10 cellular contexts compared by ENCODE assay signal in the genomic region with DNA sequence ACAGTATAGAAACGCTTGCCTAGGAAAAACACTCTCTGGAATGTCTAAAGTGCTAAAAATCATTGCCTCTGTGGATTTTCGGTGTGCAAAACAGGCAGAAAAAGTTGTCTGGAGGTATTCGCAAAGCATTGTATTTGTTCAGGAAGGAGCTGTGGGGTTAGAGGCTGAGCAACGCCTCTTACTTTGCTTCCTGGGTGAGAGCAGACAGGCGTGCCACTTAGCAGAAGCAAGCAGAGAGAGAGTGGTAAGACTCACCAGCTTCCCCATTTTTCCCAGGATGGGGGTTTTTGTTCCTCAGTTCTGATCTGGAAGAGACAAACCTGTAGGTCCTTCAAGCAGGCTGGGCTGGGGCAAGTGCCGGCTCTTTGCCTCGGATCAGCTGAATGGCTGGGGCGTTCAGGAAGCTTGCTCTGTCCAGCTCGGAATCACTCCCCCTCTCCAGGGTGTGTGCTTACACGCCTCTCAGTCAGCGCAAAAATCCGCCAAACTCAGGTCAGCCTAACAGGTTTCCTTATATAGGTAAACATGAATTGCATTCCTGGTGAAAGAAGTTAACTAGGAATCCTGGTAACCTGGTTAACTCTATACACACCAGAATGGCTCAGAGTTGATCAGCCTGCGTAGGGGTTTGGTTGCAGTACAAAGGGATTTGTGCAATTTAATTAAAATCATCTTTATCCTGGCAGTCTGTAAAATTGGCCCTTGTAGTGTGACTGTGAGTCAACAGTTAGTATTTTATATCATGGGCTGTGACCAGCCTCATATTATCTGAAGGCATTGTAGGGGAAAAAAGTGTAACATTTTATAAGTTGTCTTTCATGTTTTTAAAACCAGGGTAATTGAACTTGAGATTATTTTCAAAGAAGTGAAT.
DNase-seq lines count a peak whose midpoint lies in the region; ATAC-seq and TF ChIP-seq lines count a peak whose summit lies in the region.
"Had no signal": no experiment of that assay in that cellular context is flagged by ENCODE, and none has a peak within 500 bp of the region (broad histone marks: within the 10 kb centered on the region; RNA-seq: fewer than 3 reads in every experiment).

No MANE protein-coding gene starts in this region.

- in situ Hi-C loops in transverse colon (cut with MboI; ENCODE audit: low pct_ligation_motif_present in 1 of 4, low pct_unique_long_range_greater_than_20kb in 1 of 4, low sequenced_read_pairs in 3 of 4) = no loop called here

- H3K36me3 ChIP-seq in transverse colon = no peaks in the 10 kb centered on the region

- no peaks in the 10 kb centered on the region for H3K27me3 Mint-ChIP-seq in stimulated activated naive B cell treated with anti-CD40 and anti-IgM and Interleukin-4, amounts not matched to agents 10 μg/mL and 1 μg/mL and 100 μg/mL, for 72 hours
- no peaks in the 10 kb centered on the region for H3K27me3 Mint-ChIP-seq in stimulated activated memory B cell treated with anti-CD40 and anti-IgM and Interleukin-4, amounts not matched to agents 10 μg/mL and 1 μg/mL and 100 μg/mL, for 72 hours

- ATAC-seq in GM18502 (IDR thresholded peaks at IDR 0.05; ENCODE audit: poor library complexity, unreplicated experiment) (no peak), HG03342 (IDR thresholded peaks at IDR 0.05; ENCODE audit: unreplicated experiment) (no peak)
- ATAC-seq in stimulated activated naive B cell treated with anti-CD40 and anti-IgM and Interleukin-4, amounts not matched to agents 10 μg/mL and 1 μg/mL and 100 μg/mL, for 72 hours (replicated peaks) = no peak
- ATAC-seq in stimulated activated memory B cell treated with anti-CD40 and anti-IgM and Interleukin-4, amounts not matched to agents 10 μg/mL and 1 μg/mL and 100 μg/mL, for 72 hours = no peak

- H3K27me3 ChIP-seq in transverse colon = no peaks in the 10 kb centered on the region

- TF ChIP-seq POLR2A in transverse colon (IDR thresholded peaks at IDR 0.05) = peak; percentile 62

- TF ChIP-seq EP300 in transverse colon (IDR thresholded peaks at IDR 0.05; ENCODE audit: low read depth) = no peak

- H3K9me3 Mint-ChIP-seq in stimulated activated naive B cell treated with anti-CD40 and anti-IgM and Interleukin-4, amounts not matched to agents 10 μg/mL and 1 μg/mL and 100 μg/mL, for 72 hours = no peaks in the 10 kb centered on the region
- no peaks in the 10 kb centered on the region for H3K9me3 Mint-ChIP-seq in stimulated activated memory B cell treated with anti-CD40 and anti-IgM and Interleukin-4, amounts not matched to agents 10 μg/mL and 1 μg/mL and 100 μg/mL, for 72 hours

- TF ChIP-seq CTCF in choroid plexus epithelial cell (conservative IDR thresholded peaks at IDR 0.05; ENCODE audit: low read depth, low read length) = no peak
- no peak for TF ChIP-seq CTCF in transverse colon (IDR thresholded peaks at IDR 0.05)

- H3K4me3 Mint-ChIP-seq in stimulated activated naive B cell treated with anti-CD40 and anti-IgM and Interleukin-4, amounts not matched to agents 10 μg/mL and 1 μg/mL and 100 μg/mL, for 72 hours = no peak overlapping the region
- no peak overlapping the region for H3K4me3 Mint-ChIP-seq in stimulated activated memory B cell treated with anti-CD40 and anti-IgM and Interleukin-4, amounts not matched to agents 10 μg/mL and 1 μg/mL and 100 μg/mL, for 72 hours

- peak overlapping the region; percentile 73 to 83 (median 77) for H3K27ac ChIP-seq in transverse colon

- 46% methylated on average over 13 of the region's 13 CpGs; no CpG with 5 or more reads in 1 of the 2 donors for WGBS in transverse colon (ENCODE audit: low coverage in 1 of 2), 2 donors

- H3K27ac Mint-ChIP-seq in stimulated activated naive B cell treated with anti-CD40 and anti-IgM and Interleukin-4, amounts not matched to agents 10 μg/mL and 1 μg/mL and 100 μg/mL, for 72 hours = no peak overlapping the region
- H3K27ac Mint-ChIP-seq in stimulated activated memory B cell treated with anti-CD40 and anti-IgM and Interleukin-4, amounts not matched to agents 10 μg/mL and 1 μg/mL and 100 μg/mL, for 72 hours = no peak overlapping the region

- no peaks in the 10 kb centered on the region for H3K4me1 ChIP-seq in transverse colon

- no peaks in the 10 kb centered on the region for H3K4me1 Mint-ChIP-seq in stimulated activated naive B cell treated with anti-CD40 and anti-IgM and Interleukin-4, amounts not matched to agents 10 μg/mL and 1 μg/mL and 100 μg/mL, for 72 hours
- H3K4me1 Mint-ChIP-seq in stimulated activated memory B cell treated with anti-CD40 and anti-IgM and Interleukin-4, amounts not matched to agents 10 μg/mL and 1 μg/mL and 100 μg/mL, for 72 hours = no peaks in the 10 kb centered on the region

- no peaks in the 10 kb centered on the region for H3K36me3 Mint-ChIP-seq in stimulated activated naive B cell treated with anti-CD40 and anti-IgM and Interleukin-4, amounts not matched to agents 10 μg/mL and 1 μg/mL and 100 μg/mL, for 72 hours
- H3K36me3 Mint-ChIP-seq in stimulated activated memory B cell treated with anti-CD40 and anti-IgM and Interleukin-4, amounts not matched to agents 10 μg/mL and 1 μg/mL and 100 μg/mL, for 72 hours = no peaks in the 10 kb centered on the region

- intact Hi-C loops in transverse colon (cut with DNase I; ENCODE audit: low total_unique reads) = no loop called here

- DNase-seq in NCI-H2029 treated with DMSO at 0.1 percent for 48 hours (lab: John Stamatoyannopoulos, UW) (peak; percentile 43), choroid plexus epithelial cell (ENCODE audit: low read depth) (peak; percentile 51), kidney tubule cell (ENCODE audit: low spot score) (peak; percentile 39), transverse colon (peak; percentile 70)
- no peak for DNase-seq in stimulated activated naive B cell treated with anti-CD40 and anti-IgM and Interleukin-4, amounts not matched to agents 10 μg/mL and 1 μg/mL and 100 μg/mL, for 72 hours
- DNase-seq: activated gamma-delta T cell treated with Interleukin-2 at 50 U/mL for 16 hours, NCI-H1436 treated with DMSO at 0.1 percent for 48 hours had no signal

- H3K4me3 ChIP-seq in choroid plexus epithelial cell (ENCODE audit: low read depth, low read length) (peak overlapping the region; percentile 52), transverse colon (peak overlapping the region in 3 of 4 donors; percentile 25 to 44 (median 29))

- no peaks in the 10 kb centered on the region for H3K9me3 ChIP-seq in transverse colon
